ENCODE assay signal across 8 cellular contexts in genomic region chr17:20063665-20064648, GRCh38. TPM values are rescaled to one million over a fixed set of nuclear protein-coding genes. Genes with fewer than 3 reads are reported as not detected.
DNase-seq lines count a peak whose midpoint lies in the region; TF ChIP-seq lines count a peak whose summit lies in the region.

No MANE protein-coding gene starts in this region.

- H3K4me3 ChIP-seq in vagina = no peak overlapping the region

- no peak for TF ChIP-seq CTCF in vagina (IDR thresholded peaks at IDR 0.05)

- no peaks in the 10 kb centered on the region for H3K36me3 ChIP-seq in vagina

- no peak for TF ChIP-seq POLR2A in vagina (IDR thresholded peaks at IDR 0.05)

- DNase-seq in GF-D8 (lab: John Stamatoyannopoulos, UW) = peak; percentile 41
- DNase-seq in GOT3 (lab: John Stamatoyannopoulos, UW) = peak; percentile 74
- DNase-seq in NOMO-1 treated with DMSO at 0.1 percent for 48 hours (lab: John Stamatoyannopoulos, UW; ENCODE audit: unreplicated experiment) = peak; percentile 90
- peak; percentile 51 for DNase-seq in cerebellum (ENCODE audit: low spot score)
- peak; percentile 71 for DNase-seq in midbrain (lab: John Stamatoyannopoulos, UW)
- peak in 1 of 2 donors; percentile 96 for DNase-seq in vagina (ENCODE audit: extremely low spot score in 2 of 2)
- DNase-seq in GDM1 (lab: John Stamatoyannopoulos, UW) = no peak
- DNase-seq in SK-N-DZ (ENCODE audit: low spot score) = no peak

- H3K27me3 ChIP-seq in vagina = no peaks in the 10 kb centered on the region

- H3K4me1 ChIP-seq in vagina = peaks cover 39% of the 10 kb centered on the region

- H3K9me3 ChIP-seq in vagina = no peaks in the 10 kb centered on the region

- intact Hi-C loops in vagina (cut with DNase I) = no loop called here

- H3K27ac ChIP-seq in vagina = peak overlapping the region; percentile 85

RNA-seq across cellular contexts. Expression of gene SPECC1, which starts 54.8 kb away (rescaled TPM):
- 67.8 TPM for total RNA-seq in cerebellum
- 25.3 TPM for total RNA-seq in vagina
- 13.0 and 15.9 TPM in 2 replicates for polyA plus RNA-seq in SK-N-DZ (2014; cell fraction: cytosol; rRNA removed)
- polyA plus RNA-seq in SK-N-DZ (2014; cell fraction: nucleus; rRNA removed) = 14.6 and 16.0 TPM in 2 replicates

Comparison
In these comparisons a context has a peak if more than half of its experiments do, and no peak if none do; other contexts are left out.
1. DNase-seq: peak in GF-D8 (single experiment), GOT3 (single experiment), NOMO-1 treated with DMSO at 0.1 percent for 48 hours (single experiment), cerebellum (single experiment) and midbrain (single experiment); none in GDM1 (single experiment) and SK-N-DZ (single experiment).